In the genomic region with DNA sequence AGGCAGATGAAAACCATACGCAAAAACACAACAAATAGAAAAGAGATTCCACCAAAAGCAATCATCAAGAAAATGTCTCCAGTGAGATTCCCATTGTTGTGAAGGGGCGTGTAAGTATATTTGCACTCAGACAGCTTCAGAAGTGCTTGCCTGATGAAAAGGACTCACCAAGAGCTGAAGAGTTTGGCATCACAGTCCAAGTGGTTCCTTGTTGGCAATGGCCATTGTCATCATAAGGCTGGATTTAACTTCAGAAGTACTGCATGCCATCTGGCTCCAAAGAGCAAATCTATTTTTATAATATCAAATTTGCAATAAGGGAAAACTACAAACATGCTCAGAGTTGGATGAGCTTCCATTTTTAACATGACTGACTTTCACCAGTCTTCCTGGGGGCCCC, we compare ENCODE assay signal across 16 cellular contexts.
DNase-seq lines count a peak whose midpoint lies in the region; TF ChIP-seq lines count a peak whose summit lies in the region.
"Had no signal": no experiment of that assay in that cellular context is flagged by ENCODE, and none has a peak within 500 bp of the region (broad histone marks: within the 10 kb centered on the region; RNA-seq: fewer than 3 reads in every experiment).

No MANE protein-coding gene starts in this region.

- no peaks in the 10 kb centered on the region for H3K27me3 ChIP-seq in smooth muscle cell (ENCODE audit: low read depth)

- no peak overlapping the region for H3K27ac ChIP-seq in smooth muscle cell (ENCODE audit: low read depth)
- H3K27ac ChIP-seq: KMS-11 had no signal

- TF ChIP-seq CTCF in brain (conservative IDR thresholded peaks at IDR 0.05) (no peak), nephron progenitor cell (IDR thresholded peaks at IDR 0.05) (no peak), HFFc6 (IDR thresholded peaks at IDR 0.05) (no peak), smooth muscle cell (IDR thresholded peaks at IDR 0.05; ENCODE audit: borderline replicate concordance, insufficient read depth, poor library complexity, severe bottlenecking) (no peak)

- H3K4me1 ChIP-seq in smooth muscle cell (ENCODE audit: low read depth): peaks cover 6% of the 10 kb centered on the region

- peaks cover 4% of the 10 kb centered on the region for H3K27me3 Mint-ChIP-seq in brain
- no peaks in the 10 kb centered on the region for H3K27me3 Mint-ChIP-seq in nephron progenitor cell (ENCODE audit: low read depth, poor library complexity)
- H3K27me3 Mint-ChIP-seq in HFFc6 (ENCODE audit: insufficient read depth): peaks cover 2% of the 10 kb centered on the region; the same call in 1 of the 2 replicates

- H2AFZ ChIP-seq in smooth muscle cell (ENCODE audit: low read depth): no peak overlapping the region

- H3K9me3 Mint-ChIP-seq in brain (no peaks in the 10 kb centered on the region), nephron progenitor cell (peaks cover 9% of the 10 kb centered on the region), HFFc6 (no peaks in the 10 kb centered on the region)
- H3K9me3 Mint-ChIP-seq: CD8-positive, alpha-beta T cell had no signal

- H3K4me3 ChIP-seq in smooth muscle cell: no peak overlapping the region

- H3K36me3 ChIP-seq in smooth muscle cell (ENCODE audit: low read depth): no peaks in the 10 kb centered on the region

- H3K4me1 Mint-ChIP-seq in brain (peaks cover 20% of the 10 kb centered on the region), nephron progenitor cell (peaks cover 48% of the 10 kb centered on the region), HFFc6 (ENCODE audit: low read depth) (no peaks in the 10 kb centered on the region)

- H3K4me3 Mint-ChIP-seq in brain (peak overlapping the region in 1 of 5 experiments; percentile 43), nephron progenitor cell (no peak overlapping the region), HFFc6 (no peak overlapping the region)
- H3K4me3 Mint-ChIP-seq: CD8-positive, alpha-beta T cell had no signal

- H3K27ac Mint-ChIP-seq in brain (peak overlapping the region in 3 of 5 experiments; percentile 10 to 70 (median 24)), nephron progenitor cell (peak overlapping the region; percentile 80), HFFc6 (no peak overlapping the region)
- H3K27ac Mint-ChIP-seq: CD8-positive, alpha-beta T cell had no signal

- H3K36me3 Mint-ChIP-seq in brain (no peaks in the 10 kb centered on the region), nephron progenitor cell (ENCODE audit: low read depth) (peaks cover 4% of the 10 kb centered on the region), HFFc6 (ENCODE audit: low read depth) (no peaks in the 10 kb centered on the region)
- H3K36me3 Mint-ChIP-seq: CD8-positive, alpha-beta T cell had no signal

- H3K9me3 ChIP-seq in smooth muscle cell (replicated peaks; ENCODE audit: low read depth): no peaks in the 10 kb centered on the region

- H3K9ac ChIP-seq in smooth muscle cell (ENCODE audit: low read depth): no peak overlapping the region
- H3K9ac ChIP-seq: KMS-11 had no signal

- H3F3A ChIP-seq in smooth muscle cell (ENCODE audit: low read depth): no peaks in the 10 kb centered on the region

- no peak overlapping the region for H3K4me2 ChIP-seq in smooth muscle cell
- H3K4me2 ChIP-seq: KMS-11 had no signal

- 96% methylated on average over 2 of the region's 2 CpGs for WGBS in smooth muscle cell (ENCODE audit: low lambda C conversion rate)

- H3K79me2 ChIP-seq in smooth muscle cell (ENCODE audit: low read depth): no peaks in the 10 kb centered on the region

- H4K20me1 ChIP-seq in smooth muscle cell (ENCODE audit: low read depth): no peaks in the 10 kb centered on the region

- DNase-seq in NCI-H510A treated with DMSO at 0.1 percent for 48 hours (lab: John Stamatoyannopoulos, UW) (peak; percentile 5), NCI-H510A (lab: John Stamatoyannopoulos, UW) (no peak), NCI-H2029 (lab: John Stamatoyannopoulos, UW) (peak; percentile 12), nephron progenitor cell (no peak), HFFc6 (no peak), smooth muscle cell (lab: John Stamatoyannopoulos, UW; ENCODE audit: unreplicated experiment) (no peak)
- DNase-seq: AML-193; CD8-positive, alpha-beta T cell; GDM1; IMR-90; NCI-H146; NCI-H2227 treated with DMSO at 0.1 percent for 48 hours; NCI-H526; NK-92 treated with Interleukin-12 subunit alpha and Interleukin-12 subunit beta, amount 100 ng/mL, for 24 hours had no signal

Comparison
In these comparisons a context has a peak if more than half of its experiments do, and no peak if none do; other contexts are left out.
1. DNase-seq: peak in NCI-H510A treated with DMSO at 0.1 percent for 48 hours (single experiment) and NCI-H2029 (single experiment); none in NCI-H510A (single experiment), nephron progenitor cell (single experiment), HFFc6 (single experiment) and smooth muscle cell (single experiment).